In the genomic region with DNA sequence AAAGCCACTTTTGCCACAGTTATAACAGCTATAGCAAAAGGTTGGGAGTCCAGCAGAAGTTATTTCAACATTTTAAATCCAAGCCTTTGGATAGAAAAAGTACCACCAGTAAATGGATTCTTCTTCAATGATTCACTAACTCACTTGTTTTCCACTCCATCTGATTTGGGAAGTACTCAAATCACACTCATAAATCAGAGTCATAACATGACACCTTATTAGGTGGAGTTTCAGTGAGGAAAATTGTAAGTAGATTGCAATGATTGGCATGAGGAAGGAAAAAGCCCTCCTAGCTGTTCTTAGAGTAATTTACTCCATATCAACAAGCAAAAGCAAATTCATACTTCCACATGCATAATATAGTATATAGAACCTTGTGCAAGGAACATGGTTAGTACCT, we compare ENCODE assay signal across 1 cellular context.
A peak's percentile ranks its signal among the peaks of the same experiment; 100 is the strongest.
TF ChIP-seq lines count a peak whose summit lies in the region.

No MANE protein-coding gene starts in this region.

TF ChIP-seq in K562, 482 proteins besides CTCF, POLR2A, EP300 and RAD21 (continued from another document):
- TF ChIP-seq, protein P1, sequence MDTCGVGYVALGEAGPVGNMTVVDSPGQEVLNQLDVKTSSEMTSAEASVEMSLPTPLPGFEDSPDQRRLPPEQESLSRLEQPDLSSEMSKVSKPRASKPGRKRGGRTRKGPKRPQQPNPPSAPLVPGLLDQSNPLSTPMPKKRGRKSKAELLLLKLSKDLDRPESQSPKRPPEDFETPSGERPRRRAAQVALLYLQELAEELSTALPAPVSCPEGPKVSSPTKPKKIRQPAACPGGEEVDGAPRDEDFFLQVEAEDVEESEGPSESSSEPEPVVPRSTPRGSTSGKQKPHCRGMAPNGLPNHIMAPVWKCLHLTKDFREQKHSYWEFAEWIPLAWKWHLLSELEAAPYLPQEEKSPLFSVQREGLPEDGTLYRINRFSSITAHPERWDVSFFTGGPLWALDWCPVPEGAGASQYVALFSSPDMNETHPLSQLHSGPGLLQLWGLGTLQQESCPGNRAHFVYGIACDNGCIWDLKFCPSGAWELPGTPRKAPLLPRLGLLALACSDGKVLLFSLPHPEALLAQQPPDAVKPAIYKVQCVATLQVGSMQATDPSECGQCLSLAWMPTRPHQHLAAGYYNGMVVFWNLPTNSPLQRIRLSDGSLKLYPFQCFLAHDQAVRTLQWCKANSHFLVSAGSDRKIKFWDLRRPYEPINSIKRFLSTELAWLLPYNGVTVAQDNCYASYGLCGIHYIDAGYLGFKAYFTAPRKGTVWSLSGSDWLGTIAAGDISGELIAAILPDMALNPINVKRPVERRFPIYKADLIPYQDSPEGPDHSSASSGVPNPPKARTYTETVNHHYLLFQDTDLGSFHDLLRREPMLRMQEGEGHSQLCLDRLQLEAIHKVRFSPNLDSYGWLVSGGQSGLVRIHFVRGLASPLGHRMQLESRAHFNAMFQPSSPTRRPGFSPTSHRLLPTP (IDR thresholded peaks at IDR 0.05; ENCODE audit: borderline replicate concordance, extremely low read depth, insufficient read length), result no peak
- TF ChIP-seq, protein P2, sequence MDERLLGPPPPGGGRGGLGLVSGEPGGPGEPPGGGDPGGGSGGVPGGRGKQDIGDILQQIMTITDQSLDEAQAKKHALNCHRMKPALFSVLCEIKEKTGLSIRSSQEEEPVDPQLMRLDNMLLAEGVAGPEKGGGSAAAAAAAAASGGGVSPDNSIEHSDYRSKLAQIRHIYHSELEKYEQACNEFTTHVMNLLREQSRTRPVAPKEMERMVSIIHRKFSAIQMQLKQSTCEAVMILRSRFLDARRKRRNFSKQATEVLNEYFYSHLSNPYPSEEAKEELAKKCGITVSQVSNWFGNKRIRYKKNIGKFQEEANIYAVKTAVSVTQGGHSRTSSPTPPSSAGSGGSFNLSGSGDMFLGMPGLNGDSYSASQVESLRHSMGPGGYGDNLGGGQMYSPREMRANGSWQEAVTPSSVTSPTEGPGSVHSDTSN (CRISPR knock-in tag; IDR thresholded peaks at IDR 0.05; ENCODE audit: low read depth), result no peak
- TF ChIP-seq, protein P2 (tag; conservative IDR thresholded peaks at IDR 0.05; ENCODE audit: low read depth), result peak; percentile 68
- TF ChIP-seq ZNF24 (IDR thresholded peaks at IDR 0.05), result no peak
- TF ChIP-seq ZNF217 (CRISPR knock-in tag; IDR thresholded peaks at IDR 0.05), result no peak
- TF ChIP-seq HMG20A (CRISPR knock-in tag; conservative IDR thresholded peaks at IDR 0.05), result no peak
- no peak for TF ChIP-seq POLR2H (tag; IDR thresholded peaks at IDR 0.05; ENCODE audit: low read depth)
- TF ChIP-seq, protein P3, sequence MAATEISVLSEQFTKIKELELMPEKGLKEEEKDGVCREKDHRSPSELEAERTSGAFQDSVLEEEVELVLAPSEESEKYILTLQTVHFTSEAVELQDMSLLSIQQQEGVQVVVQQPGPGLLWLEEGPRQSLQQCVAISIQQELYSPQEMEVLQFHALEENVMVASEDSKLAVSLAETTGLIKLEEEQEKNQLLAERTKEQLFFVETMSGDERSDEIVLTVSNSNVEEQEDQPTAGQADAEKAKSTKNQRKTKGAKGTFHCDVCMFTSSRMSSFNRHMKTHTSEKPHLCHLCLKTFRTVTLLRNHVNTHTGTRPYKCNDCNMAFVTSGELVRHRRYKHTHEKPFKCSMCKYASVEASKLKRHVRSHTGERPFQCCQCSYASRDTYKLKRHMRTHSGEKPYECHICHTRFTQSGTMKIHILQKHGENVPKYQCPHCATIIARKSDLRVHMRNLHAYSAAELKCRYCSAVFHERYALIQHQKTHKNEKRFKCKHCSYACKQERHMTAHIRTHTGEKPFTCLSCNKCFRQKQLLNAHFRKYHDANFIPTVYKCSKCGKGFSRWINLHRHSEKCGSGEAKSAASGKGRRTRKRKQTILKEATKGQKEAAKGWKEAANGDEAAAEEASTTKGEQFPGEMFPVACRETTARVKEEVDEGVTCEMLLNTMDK (IDR thresholded peaks at IDR 0.05; ENCODE audit: borderline replicate concordance, insufficient read depth, low read depth, low read length, poor library complexity, severe bottlenecking), result no peak
- TF ChIP-seq FOXM1 (IDR thresholded peaks at IDR 0.05; ENCODE audit: low read depth), result no peak
- no peak for TF ChIP-seq FOXM1 (CRISPR knock-in tag; IDR thresholded peaks at IDR 0.05; ENCODE audit: low read depth)
- TF ChIP-seq, protein P4, sequence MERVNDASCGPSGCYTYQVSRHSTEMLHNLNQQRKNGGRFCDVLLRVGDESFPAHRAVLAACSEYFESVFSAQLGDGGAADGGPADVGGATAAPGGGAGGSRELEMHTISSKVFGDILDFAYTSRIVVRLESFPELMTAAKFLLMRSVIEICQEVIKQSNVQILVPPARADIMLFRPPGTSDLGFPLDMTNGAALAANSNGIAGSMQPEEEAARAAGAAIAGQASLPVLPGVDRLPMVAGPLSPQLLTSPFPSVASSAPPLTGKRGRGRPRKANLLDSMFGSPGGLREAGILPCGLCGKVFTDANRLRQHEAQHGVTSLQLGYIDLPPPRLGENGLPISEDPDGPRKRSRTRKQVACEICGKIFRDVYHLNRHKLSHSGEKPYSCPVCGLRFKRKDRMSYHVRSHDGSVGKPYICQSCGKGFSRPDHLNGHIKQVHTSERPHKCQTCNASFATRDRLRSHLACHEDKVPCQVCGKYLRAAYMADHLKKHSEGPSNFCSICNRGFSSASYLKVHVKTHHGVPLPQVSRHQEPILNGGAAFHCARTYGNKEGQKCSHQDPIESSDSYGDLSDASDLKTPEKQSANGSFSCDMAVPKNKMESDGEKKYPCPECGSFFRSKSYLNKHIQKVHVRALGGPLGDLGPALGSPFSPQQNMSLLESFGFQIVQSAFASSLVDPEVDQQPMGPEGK (CRISPR knock-in tag; IDR thresholded peaks at IDR 0.05; ENCODE audit: borderline replicate concordance), result no peak
- TF ChIP-seq, protein P5, sequence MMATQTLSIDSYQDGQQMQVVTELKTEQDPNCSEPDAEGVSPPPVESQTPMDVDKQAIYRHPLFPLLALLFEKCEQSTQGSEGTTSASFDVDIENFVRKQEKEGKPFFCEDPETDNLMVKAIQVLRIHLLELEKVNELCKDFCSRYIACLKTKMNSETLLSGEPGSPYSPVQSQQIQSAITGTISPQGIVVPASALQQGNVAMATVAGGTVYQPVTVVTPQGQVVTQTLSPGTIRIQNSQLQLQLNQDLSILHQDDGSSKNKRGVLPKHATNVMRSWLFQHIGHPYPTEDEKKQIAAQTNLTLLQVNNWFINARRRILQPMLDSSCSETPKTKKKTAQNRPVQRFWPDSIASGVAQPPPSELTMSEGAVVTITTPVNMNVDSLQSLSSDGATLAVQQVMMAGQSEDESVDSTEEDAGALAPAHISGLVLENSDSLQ (IDR thresholded peaks at IDR 0.05), result peak; percentile 49; the same call in 1 of the 2 replicates
- TF ChIP-seq ZNF324 (CRISPR knock-in tag; IDR thresholded peaks at IDR 0.05), result no peak
TF ChIP-seq in K562: peak in this region for 3.
